15 cellular contexts compared by ENCODE assay signal in genomic region chr20:40336034-40336433, GRCh38.
DNase-seq lines count a peak whose midpoint lies in the region; ATAC-seq and TF ChIP-seq lines count a peak whose summit lies in the region.
"Had no signal": no experiment of that assay in that cellular context is flagged by ENCODE, and none has a peak within 500 bp of the region (broad histone marks: within the 10 kb centered on the region; RNA-seq: fewer than 3 reads in every experiment).

No MANE protein-coding gene starts in this region.

- TF ChIP-seq CTCF in left lung (IDR thresholded peaks at IDR 0.05): no peak

- no peak overlapping the region for H3K4me3 ChIP-seq in left lung

- intact Hi-C loops in Right ventricle myocardium superior (cut with DNase I) (no loop called here), cardiac septum (cut with DNase I) (no loop called here), left lung (cut with DNase I) (no loop called here), sciatic nerve (cut with DNase I) (no loop called here)

- no peaks in the 10 kb centered on the region for H3K9me3 ChIP-seq in left lung

- no peaks in the 10 kb centered on the region for H3K36me3 ChIP-seq in left lung

- H3K27me3 ChIP-seq in left lung: no peaks in the 10 kb centered on the region

- no peak overlapping the region for H3K27ac ChIP-seq in left lung
- H3K27ac ChIP-seq: C4-2B, RWPE1 had no signal

- ATAC-seq in Right ventricle myocardium superior (ENCODE audit: poor library complexity): peak; percentile 41
- ATAC-seq in left lung: peak; percentile 13
- ATAC-seq in sciatic nerve: peak; percentile 48
- no peak for ATAC-seq in HG02678 (IDR thresholded peaks at IDR 0.05; ENCODE audit: unreplicated experiment)

- DNase-seq in Right ventricle myocardium superior: no peak
- no peak for DNase-seq in cardiac septum (ENCODE audit: low spot score)
- peak; percentile 12 for DNase-seq in MV-4-11 (lab: John Stamatoyannopoulos, UW)
- DNase-seq in left lung: no peak
- no peak for DNase-seq in sciatic nerve (ENCODE audit: low spot score)
- DNase-seq in amygdala (lab: John Stamatoyannopoulos, UW): no peak
- DNase-seq: NCI-H1436; NCI-H187 treated with DMSO at 0.1 percent for 48 hours; NCI-H226; NCI-H524; NCI-H774; NK-92 treated with Interleukin-12 subunit alpha and Interleukin-12 subunit beta, amount 100 ng/mL, for 24 hours had no signal

- peaks cover 0 to 10% of the 10 kb centered on the region in 2 donors for H3K4me1 ChIP-seq in left lung
